13 cellular contexts compared by ENCODE assay signal in genomic region chr19:10797078-10797477, GRCh38. TPM values are rescaled to one million over a fixed set of nuclear protein-coding genes. Genes with fewer than 3 reads are reported as not detected.
A peak's percentile ranks its signal among the peaks of the same experiment; 100 is the strongest.
DNase-seq lines count a peak whose midpoint lies in the region; ATAC-seq, FAIRE-seq and TF ChIP-seq lines count a peak whose summit lies in the region.
"Had no signal": no experiment of that assay in that cellular context is flagged by ENCODE, and none has a peak within 500 bp of the region (broad histone marks: within the 10 kb centered on the region; RNA-seq: fewer than 3 reads in every experiment).

No MANE protein-coding gene starts in this region.

- H3K9me3 ChIP-seq in kidney (ENCODE audit: control insufficient read depth in 1 of 2, low read length in 2 of 2) = no peaks in the 10 kb centered on the region

- DNase-seq in activated B cell treated with CpG ODN at 0.5 μM for 24 hours (no peak), immature natural killer cell (peak; percentile 88 to 89 (median 88)), DMS 273 treated with DMSO at 0.1 percent for 48 hours (lab: John Stamatoyannopoulos, UW) (no peak), germinal center (ENCODE audit: low spot score) (no peak), kidney (no peak)
- peak in 1 of 2 donors; percentile 54 for DNase-seq in activated T-cell treated with anti-CD3 and anti-CD28 coated beads, Interleukin-2, amount 50 U/mL, for 72 hours
- peak in 1 of 2 donors; percentile 78 for DNase-seq in stimulated activated effector memory CD8-positive, alpha-beta T cell treated with anti-CD3 and anti-CD28 coated beads, Interleukin-12 subunit alpha, Interleukin-12 subunit beta, amount 100 ng/mL, for 72 hours (ENCODE audit: low spot score in 2 of 2)
- DNase-seq: aorta, mesendoderm, OCI-M1 had no signal

- no peak overlapping the region for H3K4me3 Mint-ChIP-seq in activated B cell treated with CpG ODN at 0.5 μM for 24 hours
- H3K4me3 Mint-ChIP-seq in activated T-cell treated with anti-CD3 and anti-CD28 coated beads, Interleukin-2, amount 50 U/mL, for 72 hours = peak overlapping the region; percentile 89 to 90
- H3K4me3 Mint-ChIP-seq in immature natural killer cell = peak overlapping the region; percentile 82 to 95 (median 89)
- H3K4me3 Mint-ChIP-seq in stimulated activated effector memory CD8-positive, alpha-beta T cell treated with anti-CD3 and anti-CD28 coated beads, Interleukin-12 subunit alpha, Interleukin-12 subunit beta, amount 100 ng/mL, for 72 hours = peak overlapping the region; percentile 76

- H3K9me3 Mint-ChIP-seq in activated B cell treated with CpG ODN at 0.5 μM for 24 hours (no peaks in the 10 kb centered on the region), immature natural killer cell (no peaks in the 10 kb centered on the region)
- no peaks in the 10 kb centered on the region for H3K9me3 Mint-ChIP-seq in activated T-cell treated with anti-CD3 and anti-CD28 coated beads, Interleukin-2, amount 50 U/mL, for 72 hours
- no peaks in the 10 kb centered on the region for H3K9me3 Mint-ChIP-seq in stimulated activated effector memory CD8-positive, alpha-beta T cell treated with anti-CD3 and anti-CD28 coated beads, Interleukin-12 subunit alpha, Interleukin-12 subunit beta, amount 100 ng/mL, for 72 hours

- H3K27ac Mint-ChIP-seq in activated B cell treated with CpG ODN at 0.5 μM for 24 hours (peak overlapping the region; percentile 70), immature natural killer cell (peak overlapping the region; percentile 99 to 100 (median 100))
- peak overlapping the region; percentile 95 for H3K27ac Mint-ChIP-seq in activated T-cell treated with anti-CD3 and anti-CD28 coated beads, Interleukin-2, amount 50 U/mL, for 72 hours
- H3K27ac Mint-ChIP-seq in stimulated activated effector memory CD8-positive, alpha-beta T cell treated with anti-CD3 and anti-CD28 coated beads, Interleukin-12 subunit alpha, Interleukin-12 subunit beta, amount 100 ng/mL, for 72 hours = peak overlapping the region; percentile 94

- peaks cover 39 to 65% of the 10 kb centered on the region in 2 donors for H3K36me3 ChIP-seq in kidney (ENCODE audit: control insufficient read depth in 1 of 2, insufficient read depth in 2 of 2, low read length in 2 of 2)

- no peak overlapping the region for H3K9ac ChIP-seq in kidney (ENCODE audit: low read length in 2 of 2)

- ATAC-seq in activated B cell treated with CpG ODN at 0.5 μM for 24 hours (ENCODE audit: low read depth) (no peak), GM21619 (IDR thresholded peaks at IDR 0.05; ENCODE audit: unreplicated experiment) (no peak)
- ATAC-seq in activated T-cell treated with anti-CD3 and anti-CD28 coated beads, Interleukin-2, amount 50 U/mL, for 72 hours (replicated peaks in 1 of 2) = peak; percentile 36 to 47
- ATAC-seq in stimulated activated effector memory CD8-positive, alpha-beta T cell treated with anti-CD3 and anti-CD28 coated beads, Interleukin-12 subunit alpha, Interleukin-12 subunit beta, amount 100 ng/mL, for 72 hours = peak; percentile 68
- ATAC-seq: HCT116 had no signal

- no peak overlapping the region for H3K27ac ChIP-seq in kidney (ENCODE audit: low read depth in 2 of 2, low read length in 2 of 2)

- H3K36me3 Mint-ChIP-seq in activated B cell treated with CpG ODN at 0.5 μM for 24 hours (ENCODE audit: low read depth) = peaks cover 84% of the 10 kb centered on the region
- peaks cover 3 to 18% of the 10 kb centered on the region in 2 donors for H3K36me3 Mint-ChIP-seq in activated T-cell treated with anti-CD3 and anti-CD28 coated beads, Interleukin-2, amount 50 U/mL, for 72 hours (ENCODE audit: insufficient read depth in 2 of 2)
- peaks cover 8 to 23% (median 9%) of the 10 kb centered on the region in 3 donors for H3K36me3 Mint-ChIP-seq in immature natural killer cell
- H3K36me3 Mint-ChIP-seq in stimulated activated effector memory CD8-positive, alpha-beta T cell treated with anti-CD3 and anti-CD28 coated beads, Interleukin-12 subunit alpha, Interleukin-12 subunit beta, amount 100 ng/mL, for 72 hours = peaks cover 92% of the 10 kb centered on the region

- H3K4me1 Mint-ChIP-seq in activated B cell treated with CpG ODN at 0.5 μM for 24 hours (peaks cover 12% of the 10 kb centered on the region), immature natural killer cell (peaks cover 69 to 81% of the 10 kb centered on the region in 2 donors)
- peaks cover 34% of the 10 kb centered on the region for H3K4me1 Mint-ChIP-seq in activated T-cell treated with anti-CD3 and anti-CD28 coated beads, Interleukin-2, amount 50 U/mL, for 72 hours (ENCODE audit: low read depth)
- peaks cover 71% of the 10 kb centered on the region for H3K4me1 Mint-ChIP-seq in stimulated activated effector memory CD8-positive, alpha-beta T cell treated with anti-CD3 and anti-CD28 coated beads, Interleukin-12 subunit alpha, Interleukin-12 subunit beta, amount 100 ng/mL, for 72 hours

- H3K4me1 ChIP-seq in kidney (ENCODE audit: control insufficient read depth in 1 of 2, insufficient read depth in 1 of 2, low read depth in 1 of 2, low read length in 2 of 2) = no peaks in the 10 kb centered on the region

- no peak overlapping the region for H3K4me3 ChIP-seq in kidney (ENCODE audit: low read length in 2 of 2)

- FAIRE-seq in kidney (lab: Jason Lieb, UNC) = no peak
- FAIRE-seq: endometrium had no signal

- H3K27me3 Mint-ChIP-seq in activated B cell treated with CpG ODN at 0.5 μM for 24 hours (no peaks in the 10 kb centered on the region), immature natural killer cell (ENCODE audit: low read depth in 3 of 3) (peaks cover 15 to 31% (median 21%) of the 10 kb centered on the region in 3 donors)
- no peaks in the 10 kb centered on the region for H3K27me3 Mint-ChIP-seq in activated T-cell treated with anti-CD3 and anti-CD28 coated beads, Interleukin-2, amount 50 U/mL, for 72 hours (ENCODE audit: low read depth)

- TF ChIP-seq CTCF in activated B cell treated with CpG ODN at 0.5 μM for 24 hours (IDR thresholded peaks at IDR 0.05) (no peak), kidney (IDR thresholded peaks at IDR 0.05; ENCODE audit: borderline replicate concordance, extremely low read depth, insufficient read depth) (no peak)

- CTCF ChIA-PET in activated B cell treated with CpG ODN at 0.5 μM for 24 hours (lab: Charles Lee) = no interaction called here

- POLR2A ChIA-PET in activated B cell treated with CpG ODN at 0.5 μM for 24 hours (lab: Charles Lee) = interaction anchor here (1.5 kb wide), 1 partner anchor 96 kb away, joined by 4 read pairs; the partner anchor contains the start of gene QTRT1

- intact Hi-C loops in activated B cell treated with CpG ODN at 0.5 μM for 24 hours (cut with micrococcal nuclease) = no loop called here
- intact Hi-C loops in kidney (cut with DNase I) = no loop called here

RNA-seq across cellular contexts. Expression of gene TMED1, which starts 38.9 kb away (rescaled TPM):
- total RNA-seq in activated B cell treated with CpG ODN at 0.5 μM for 24 hours (11.9 and 15.7 TPM in 2 replicates), kidney (36.0 TPM)
- total RNA-seq in activated T-cell treated with anti-CD3 and anti-CD28 coated beads, Interleukin-2, amount 50 U/mL, for 72 hours = 10 to 100 TPM; 19.6 to 21.1 TPM
- polyA plus RNA-seq in immature natural killer cell (100 to 1,000 TPM in 1 of 3 donors, 10 to 100 TPM in 2; 60.1 to 103 (median 88.5) TPM), kidney (ENCODE audit: insufficient read depth, low read depth, low replicate concordance) (60.6 TPM)

RNA-seq across cellular contexts. Expression of gene C19orf38, which starts 51.1 kb away (rescaled TPM):
- total RNA-seq in activated B cell treated with CpG ODN at 0.5 μM for 24 hours = 0.62 and 1.0 TPM in 2 replicates
- 1 to 10 TPM; 6.2 to 9.9 TPM for total RNA-seq in activated T-cell treated with anti-CD3 and anti-CD28 coated beads, Interleukin-2, amount 50 U/mL, for 72 hours
- polyA plus RNA-seq in immature natural killer cell = 1 to 10 TPM; 1.2 to 5.6 (median 3.3) TPM
- 3.3 TPM for total RNA-seq in kidney
- 2.4 TPM for polyA plus RNA-seq in kidney (ENCODE audit: insufficient read depth, low read depth, low replicate concordance)

Comparison
In these comparisons a context has a peak if more than half of its experiments do, and no peak if none do; other contexts are left out.
1. ATAC-seq: peak in activated T-cell treated with anti-CD3 and anti-CD28 coated beads, Interleukin-2, amount 50 U/mL, for 72 hours (2 of 2) and stimulated activated effector memory CD8-positive, alpha-beta T cell treated with anti-CD3 and anti-CD28 coated beads, Interleukin-12 subunit alpha, Interleukin-12 subunit beta, amount 100 ng/mL, for 72 hours (single experiment); none in activated B cell treated with CpG ODN at 0.5 μM for 24 hours (single experiment) and GM21619 (single experiment).
2. DNase-seq: peak in immature natural killer cell (3 of 3); none in activated B cell treated with CpG ODN at 0.5 μM for 24 hours (single experiment), DMS 273 treated with DMSO at 0.1 percent for 48 hours (single experiment), germinal center (single experiment) and kidney (single experiment).
3. Peak in every context shown above with its lines, with median percentiles within 50 percentile points of each other: H3K27ac Mint-ChIP-seq.